30 cellular contexts compared by ENCODE assay signal in genomic region chr18:68693091-68693815, GRCh38.
"Had no signal": no experiment of that assay in that cellular context is flagged by ENCODE, and none has a peak within 500 bp of the region (broad histone marks: within the 10 kb centered on the region; RNA-seq: fewer than 3 reads in every experiment).

No MANE protein-coding gene starts in this region.

- H3K4me1 ChIP-seq: body of pancreas, left lung, pancreas, upper lobe of left lung had no signal

- H3K4me1 Mint-ChIP-seq: activated naive CD8-positive, alpha-beta T cell treated with anti-CD3 and anti-CD28 coated beads, Interleukin-2, amount 50 U/mL, for 24 hours; stimulated activated naive B cell treated with anti-CD40 and anti-IgM and Interleukin-4, amounts not matched to agents 10 μg/mL and 1 μg/mL and 100 μg/mL, for 72 hours had no signal

- H3K4me3 Mint-ChIP-seq: activated naive CD8-positive, alpha-beta T cell treated with anti-CD3 and anti-CD28 coated beads, Interleukin-2, amount 50 U/mL, for 24 hours; activated T-cell treated with anti-CD3 and anti-CD28 coated beads, Interleukin-2, amount 50 U/mL, for 24 hours; effector memory CD8-positive, alpha-beta T cell; immature natural killer cell; natural killer cell treated with Interleukin-12 subunit alpha and Interleukin-12 subunit beta and Interleukin-15 and Interleukin-18, amount 100 ng/mL, for 72 hours; stimulated activated naive B cell treated with anti-CD40 and anti-IgM and Interleukin-4, amounts not matched to agents 10 μg/mL and 1 μg/mL and 100 μg/mL, for 72 hours; T-cell; T-helper 2 cell treated with Interferon-gamma antibody and Interleukin-4, amounts not matched to agents 5 μg/mL and 100 μg/mL, for 36 hours had no signal

- DNase-seq: activated CD4-positive, CD25-positive, alpha-beta regulatory T cell treated with anti-CD3 and anti-CD28 coated beads, Interleukin-2, amount 50 U/mL, for 72 hours; activated CD8-positive, alpha-beta memory T cell treated with anti-CD3 and anti-CD28 coated beads for 24 hours; activated CD8-positive, alpha-beta memory T cell treated with anti-CD3 and anti-CD28 coated beads, Interleukin-2, amount 50 U/mL, for 4 hours; activated naive CD4-positive, alpha-beta T cell treated with anti-CD3 and anti-CD28 coated beads, Interleukin-2, amount 50 U/mL, for 16 hours; activated naive CD8-positive, alpha-beta T cell treated with anti-CD3 and anti-CD28 coated beads, Interleukin-2, amount 50 U/mL, for 24 hours; activated T-cell treated with anti-CD3 and anti-CD28 coated beads, Interleukin-2, amount 50 U/mL, for 24 hours; body of pancreas; effector memory CD8-positive, alpha-beta T cell; foreskin melanocyte; immature natural killer cell; kidney glomerular epithelial cell; mammary epithelial cell; midbrain; stimulated activated CD4-positive, alpha-beta T cell treated with anti-CD3 and anti-CD28 coated beads, Interleukin-2, amount 100 ng/mL, for 48 hours; stimulated activated CD8-positive, alpha-beta memory T cell treated with anti-CD3 and anti-CD28 coated beads, Interleukin-4, amount 100 ng/mL, for 48 hours; stimulated activated naive B cell treated with anti-CD40 and anti-IgM and Interleukin-4, amounts not matched to agents 10 μg/mL and 1 μg/mL and 100 μg/mL, for 72 hours; T-cell; WERI-Rb-1 had no signal

- H3K27ac Mint-ChIP-seq: activated naive CD8-positive, alpha-beta T cell treated with anti-CD3 and anti-CD28 coated beads, Interleukin-2, amount 50 U/mL, for 24 hours; activated T-cell treated with anti-CD3 and anti-CD28 coated beads, Interleukin-2, amount 50 U/mL, for 24 hours; activated T-helper 2 cell treated with anti-CD3 and anti-CD28 coated beads, Interferon-gamma antibody, Interleukin-2, Interleukin-4, amounts not matched to agents 10 μg/mL and 5 μg/mL and 100 μg/mL, durations not matched to agents 14 hours and 24 hours and 36 hours; immature natural killer cell; natural killer cell treated with Interleukin-12 subunit alpha and Interleukin-12 subunit beta and Interleukin-15 and Interleukin-18, amount 100 ng/mL, for 72 hours; stimulated activated naive B cell treated with anti-CD40 and anti-IgM and Interleukin-4, amounts not matched to agents 10 μg/mL and 1 μg/mL and 100 μg/mL, for 72 hours; T-cell; T-helper 2 cell treated with Interferon-gamma antibody and Interleukin-4, amounts not matched to agents 5 μg/mL and 100 μg/mL, for 36 hours had no signal

- H3K9me3 Mint-ChIP-seq: activated naive CD8-positive, alpha-beta T cell treated with anti-CD3 and anti-CD28 coated beads, Interleukin-2, amount 50 U/mL, for 24 hours; activated T-cell treated with anti-CD3 and anti-CD28 coated beads, Interleukin-2, amount 50 U/mL, for 24 hours; activated T-helper 2 cell treated with anti-CD3 and anti-CD28 coated beads, Interferon-gamma antibody, Interleukin-2, Interleukin-4, amounts not matched to agents 10 μg/mL and 5 μg/mL and 100 μg/mL, durations not matched to agents 14 hours and 24 hours and 36 hours; effector memory CD8-positive, alpha-beta T cell; immature natural killer cell; natural killer cell treated with Interleukin-12 subunit alpha and Interleukin-12 subunit beta and Interleukin-15 and Interleukin-18, amount 100 ng/mL, for 72 hours; stimulated activated naive B cell treated with anti-CD40 and anti-IgM and Interleukin-4, amounts not matched to agents 10 μg/mL and 1 μg/mL and 100 μg/mL, for 72 hours; T-cell; T-helper 2 cell treated with Interferon-gamma antibody and Interleukin-4, amounts not matched to agents 5 μg/mL and 100 μg/mL, for 36 hours had no signal

- FAIRE-seq: endothelial cell of umbilical vein, pancreas, TTC549 had no signal

- H3K9me3 ChIP-seq: body of pancreas, left lung, neutrophil, pancreas, upper lobe of left lung had no signal

- ATAC-seq: activated naive CD8-positive, alpha-beta T cell treated with anti-CD3 and anti-CD28 coated beads, Interleukin-2, amount 50 U/mL, for 24 hours; body of pancreas; effector memory CD8-positive, alpha-beta T cell; esophagus mucosa; left lung; pancreas; sciatic nerve; stimulated activated naive B cell treated with anti-CD40 and anti-IgM and Interleukin-4, amounts not matched to agents 10 μg/mL and 1 μg/mL and 100 μg/mL, for 72 hours; T-cell had no signal

- H3K4me3 ChIP-seq: body of pancreas, cardiac muscle cell, left lung, pancreas, upper lobe of left lung had no signal

- H3K27me3 ChIP-seq: body of pancreas, cardiac muscle cell, left lung, neutrophil, pancreas, upper lobe of left lung had no signal

- H3K27ac ChIP-seq: body of pancreas, cardiac muscle cell, left lung, neutrophil, pancreas, upper lobe of left lung, WERI-Rb-1 had no signal

- H3K27me3 Mint-ChIP-seq: activated naive CD8-positive, alpha-beta T cell treated with anti-CD3 and anti-CD28 coated beads, Interleukin-2, amount 50 U/mL, for 24 hours; activated T-cell treated with anti-CD3 and anti-CD28 coated beads, Interleukin-2, amount 50 U/mL, for 24 hours; effector memory CD8-positive, alpha-beta T cell; natural killer cell treated with Interleukin-12 subunit alpha and Interleukin-12 subunit beta and Interleukin-15 and Interleukin-18, amount 100 ng/mL, for 72 hours; stimulated activated naive B cell treated with anti-CD40 and anti-IgM and Interleukin-4, amounts not matched to agents 10 μg/mL and 1 μg/mL and 100 μg/mL, for 72 hours; T-cell had no signal
